In genomic region chr20:41064377-41064776, GRCh38 we compare ENCODE assay signal across 12 cellular contexts. TPM values are rescaled to one million over a fixed set of nuclear protein-coding genes. Genes with fewer than 3 reads are reported as not detected.
DNase-seq lines count a peak whose midpoint lies in the region; ATAC-seq lines count a peak whose summit lies in the region.
"Had no signal": no experiment of that assay in that cellular context is flagged by ENCODE, and none has a peak within 500 bp of the region (broad histone marks: within the 10 kb centered on the region; RNA-seq: fewer than 3 reads in every experiment).

No MANE protein-coding gene starts in this region.

- no peak overlapping the region for H3K4me3 Mint-ChIP-seq in activated T-cell treated with anti-CD3 and anti-CD28 coated beads, Interleukin-2, amount 50 U/mL, for 24 hours
- peak overlapping the region in 2 of 10 donors; percentile 3 for H3K4me3 Mint-ChIP-seq in naive thymus-derived CD4-positive, alpha-beta T cell
- H3K4me3 Mint-ChIP-seq in stimulated activated effector memory CD8-positive, alpha-beta T cell treated with anti-CD3 and anti-CD28 coated beads, Interleukin-12 subunit alpha, Interleukin-12 subunit beta, amount 100 ng/mL, for 72 hours = no peak overlapping the region

- no peak overlapping the region for H3K4me3 ChIP-seq in naive thymus-derived CD4-positive, alpha-beta T cell (ENCODE audit: low read length)
- H3K4me3 ChIP-seq: testis had no signal

- DNase-seq in activated T-cell treated with anti-CD3 and anti-CD28 coated beads, Interleukin-2, amount 50 U/mL, for 24 hours = no peak
- DNase-seq in activated T-cell treated with anti-CD3 and anti-CD28 coated beads for 4 hours = no peak
- DNase-seq in naive thymus-derived CD4-positive, alpha-beta T cell = no peak
- DNase-seq in amygdala (lab: John Stamatoyannopoulos, UW) = no peak
- no peak for DNase-seq in stimulated activated effector memory CD8-positive, alpha-beta T cell treated with anti-CD3 and anti-CD28 coated beads, Interleukin-12 subunit alpha, Interleukin-12 subunit beta, amount 100 ng/mL, for 72 hours (ENCODE audit: low spot score in 2 of 2)
- no peak for DNase-seq in SK-N-DZ (ENCODE audit: low spot score)
- DNase-seq: cortex of kidney, T-helper 9 cell, testis had no signal

- H3K27me3 ChIP-seq in naive thymus-derived CD4-positive, alpha-beta T cell (ENCODE audit: control insufficient read depth in 2 of 2, insufficient read depth in 2 of 2, low read length in 2 of 2) = no peaks in the 10 kb centered on the region
- H3K27me3 ChIP-seq: testis had no signal

- peaks cover 0 to 25% (median 7%) of the 10 kb centered on the region in 3 experiments for H3K36me3 ChIP-seq in naive thymus-derived CD4-positive, alpha-beta T cell (ENCODE audit: control insufficient read depth in 2 of 3, insufficient read depth in 3 of 3, low read length in 3 of 3)

- peaks cover 58% of the 10 kb centered on the region for H3K4me1 Mint-ChIP-seq in activated T-cell treated with anti-CD3 and anti-CD28 coated beads, Interleukin-2, amount 50 U/mL, for 24 hours (ENCODE audit: low read depth)
- peaks cover 26 to 76% (median 63%) of the 10 kb centered on the region in 7 donors for H3K4me1 Mint-ChIP-seq in naive thymus-derived CD4-positive, alpha-beta T cell
- peaks cover 18% of the 10 kb centered on the region for H3K4me1 Mint-ChIP-seq in stimulated activated effector memory CD8-positive, alpha-beta T cell treated with anti-CD3 and anti-CD28 coated beads, Interleukin-12 subunit alpha, Interleukin-12 subunit beta, amount 100 ng/mL, for 72 hours

- ATAC-seq in GM21526 (IDR thresholded peaks at IDR 0.05; ENCODE audit: low FRiP score, unreplicated experiment) (peak; percentile 77), HG03175 (IDR thresholded peaks at IDR 0.05; ENCODE audit: unreplicated experiment) (peak; percentile 69)
- ATAC-seq in naive thymus-derived CD4-positive, alpha-beta T cell = no peak
- ATAC-seq in stimulated activated effector memory CD8-positive, alpha-beta T cell treated with anti-CD3 and anti-CD28 coated beads, Interleukin-12 subunit alpha, Interleukin-12 subunit beta, amount 100 ng/mL, for 72 hours = no peak
- ATAC-seq: Panc1 had no signal

- POLR2A ChIA-PET in naive thymus-derived CD4-positive, alpha-beta T cell (lab: Charles Lee) = no interaction called here

- no peaks in the 10 kb centered on the region for H3K9me3 Mint-ChIP-seq in activated T-cell treated with anti-CD3 and anti-CD28 coated beads, Interleukin-2, amount 50 U/mL, for 24 hours
- peaks cover 0 to 2% (median 0%) of the 10 kb centered on the region in 11 donors for H3K9me3 Mint-ChIP-seq in naive thymus-derived CD4-positive, alpha-beta T cell
- no peaks in the 10 kb centered on the region for H3K9me3 Mint-ChIP-seq in stimulated activated effector memory CD8-positive, alpha-beta T cell treated with anti-CD3 and anti-CD28 coated beads, Interleukin-12 subunit alpha, Interleukin-12 subunit beta, amount 100 ng/mL, for 72 hours

- intact Hi-C loops in naive thymus-derived CD4-positive, alpha-beta T cell (cut with micrococcal nuclease) = no loop called here

- no peak overlapping the region for H3K27ac ChIP-seq in naive thymus-derived CD4-positive, alpha-beta T cell (ENCODE audit: low read depth, low read length)
- H3K27ac ChIP-seq: testis had no signal

- H3K27me3 Mint-ChIP-seq in activated T-cell treated with anti-CD3 and anti-CD28 coated beads, Interleukin-2, amount 50 U/mL, for 24 hours = no peaks in the 10 kb centered on the region
- no peaks in the 10 kb centered on the region for H3K27me3 Mint-ChIP-seq in naive thymus-derived CD4-positive, alpha-beta T cell

- peaks cover 0 to 5% of the 10 kb centered on the region in 2 donors for H3K4me1 ChIP-seq in naive thymus-derived CD4-positive, alpha-beta T cell (ENCODE audit: control insufficient read depth in 2 of 2, insufficient read depth in 2 of 2, low read length in 2 of 2)
- H3K4me1 ChIP-seq: testis had no signal

- peaks cover 89% of the 10 kb centered on the region for H3K36me3 Mint-ChIP-seq in activated T-cell treated with anti-CD3 and anti-CD28 coated beads, Interleukin-2, amount 50 U/mL, for 24 hours (ENCODE audit: low read depth)
- H3K36me3 Mint-ChIP-seq in naive thymus-derived CD4-positive, alpha-beta T cell = peaks cover 19 to 52% (median 48%) of the 10 kb centered on the region in 5 donors
- peaks cover 64% of the 10 kb centered on the region for H3K36me3 Mint-ChIP-seq in stimulated activated effector memory CD8-positive, alpha-beta T cell treated with anti-CD3 and anti-CD28 coated beads, Interleukin-12 subunit alpha, Interleukin-12 subunit beta, amount 100 ng/mL, for 72 hours

- H3K9me3 ChIP-seq in naive thymus-derived CD4-positive, alpha-beta T cell (ENCODE audit: control insufficient read depth in 2 of 3, low read length in 3 of 3) = no peaks in the 10 kb centered on the region
- H3K9me3 ChIP-seq: testis had no signal

- H3K27ac Mint-ChIP-seq in activated T-cell treated with anti-CD3 and anti-CD28 coated beads, Interleukin-2, amount 50 U/mL, for 24 hours = peak overlapping the region; percentile 5
- H3K27ac Mint-ChIP-seq in naive thymus-derived CD4-positive, alpha-beta T cell = peak overlapping the region in 5 of 9 donors; percentile 1 to 24 (median 13)
- no peak overlapping the region for H3K27ac Mint-ChIP-seq in stimulated activated effector memory CD8-positive, alpha-beta T cell treated with anti-CD3 and anti-CD28 coated beads, Interleukin-12 subunit alpha, Interleukin-12 subunit beta, amount 100 ng/mL, for 72 hours

- CTCF ChIA-PET in naive thymus-derived CD4-positive, alpha-beta T cell (lab: Charles Lee) = no interaction called here

RNA-seq across cellular contexts. Expression of gene TOP1, which starts 35.8 kb away (rescaled TPM):
- total RNA-seq in naive thymus-derived CD4-positive, alpha-beta T cell = 10 to 100 TPM; 32.0 to 82.8 (median 43.4) TPM
- polyA plus RNA-seq in naive thymus-derived CD4-positive, alpha-beta T cell = 10 to 100 TPM; 10.2 to 13.6 TPM
- 27.6 and 27.7 TPM in 2 replicates for polyA plus RNA-seq in SK-N-DZ (2014; cell fraction: cytosol; rRNA removed)
- 27.3 and 45.7 TPM in 2 replicates for polyA plus RNA-seq in SK-N-DZ (2014; cell fraction: nucleus; rRNA removed)

Comparison
In these comparisons a context has a peak if more than half of its experiments do, and no peak if none do; other contexts are left out.
1. ATAC-seq: peak in GM21526 (single experiment) and HG03175 (single experiment); none in naive thymus-derived CD4-positive, alpha-beta T cell (single experiment) and stimulated activated effector memory CD8-positive, alpha-beta T cell treated with anti-CD3 and anti-CD28 coated beads, Interleukin-12 subunit alpha, Interleukin-12 subunit beta, amount 100 ng/mL, for 72 hours (single experiment).